In genomic region chr11:6925007-6925577, GRCh38 we compare ENCODE assay signal across 24 cellular contexts. TPM values are rescaled to one million over a fixed set of nuclear protein-coding genes. Genes with fewer than 3 reads are reported as not detected.
DNase-seq lines count a peak whose midpoint lies in the region; ATAC-seq, FAIRE-seq and TF ChIP-seq lines count a peak whose summit lies in the region.
"Had no signal": no experiment of that assay in that cellular context is flagged by ENCODE, and none has a peak within 500 bp of the region (broad histone marks: within the 10 kb centered on the region; RNA-seq: fewer than 3 reads in every experiment).

No MANE protein-coding gene starts in this region.

- RAD21 ChIA-PET in HCT116 (lab: Charles Lee; ENCODE audit: low non-redundant PET in 1 of 2, low total read pairs in 2 of 2, uncharacterized antibody in 2 of 2, unreplicated experiment in 2 of 2), result no interaction called here

- CTCF ChIA-PET in HCT116 (lab: Charles Lee), result no interaction called here

- H3K36me3 ChIP-seq in HCT116 (ENCODE audit: control insufficient read depth in 1 of 2, insufficient read depth in 2 of 2, low read length in 2 of 2) (no peaks in the 10 kb centered on the region; a peak in 1 of 4 replicates), OCI-LY3 (replicated peaks; ENCODE audit: low read depth, low read length) (peaks cover 24% of the 10 kb centered on the region)
- H3K36me3 ChIP-seq: thoracic aorta had no signal

- no peaks in the 10 kb centered on the region for H3K9me2 ChIP-seq in HCT116 (ENCODE audit: insufficient read depth)

- TF ChIP-seq CTCF in HCT116 (IDR thresholded peaks at IDR 0.05 in 2 of 3, conservative IDR thresholded peaks at IDR 0.05 in 1 of 3; ENCODE audit: borderline replicate concordance in 1 of 3, insufficient read depth in 1 of 3, low read depth in 2 of 3, low read length in 2 of 3) (no peak), OCI-LY3 (IDR thresholded peaks at IDR 0.05; ENCODE audit: low read depth, low read length) (no peak), progenitor cell of endocrine pancreas (IDR thresholded peaks at IDR 0.05; ENCODE audit: unreplicated experiment) (no peak)

- DNase-seq in HCT116 (ENCODE audit: low read depth, low spot score), result no peak
- no peak for DNase-seq in progenitor cell of endocrine pancreas (ENCODE audit: low spot score, unreplicated experiment)
- DNase-seq: activated CD4-positive, alpha-beta memory T cell treated with anti-CD3 and anti-CD28 coated beads, Interleukin-2, amount 10 ng/mL, durations not matched to agents 7 days and 5 days; activated CD4-positive, CD25-positive, alpha-beta regulatory T cell; activated naive CD4-positive, alpha-beta T cell treated with Interleukin-2 at 50 U/mL for 16 hours; activated T-cell treated with anti-CD3 and anti-CD28 coated beads, Interleukin-2, amount 50 U/mL, for 1 hour; CD4-positive, alpha-beta memory T cell; GF-D8; glutamatergic neuron; immature natural killer cell; left ventricle myocardium superior; midbrain; NCI-H1105; NCI-H446; psoas muscle had no signal

- H3K9ac ChIP-seq in HCT116 (ENCODE audit: low read length) (peak overlapping the region; percentile 86; the same call in 1 of the 2 replicates), OCI-LY3 (ENCODE audit: low read length) (no peak overlapping the region)

- no peaks in the 10 kb centered on the region for H3K9me3 ChIP-seq in HCT116 (ENCODE audit: control insufficient read depth in 1 of 2, insufficient read depth in 1 of 2, low read depth in 1 of 2, low read length in 2 of 2)
- no peaks in the 10 kb centered on the region for H3K9me3 ChIP-seq in OCI-LY3 (ENCODE audit: insufficient read depth, low read length)
- H3K9me3 ChIP-seq: psoas muscle, thoracic aorta had no signal

- no TSS peak for BruUV-seq in HCT116 (replicated peaks; lab: Mats Ljungman, UMichigan)

- peak overlapping the region; percentile 89; the same call in 1 of the 2 replicates for H3K27ac ChIP-seq in HCT116 (ENCODE audit: low read depth, low read length)
- peak overlapping the region; percentile 82; the same call in 1 of the 2 replicates for H3K27ac ChIP-seq in OCI-LY3 (ENCODE audit: low read length)
- H3K27ac ChIP-seq: psoas muscle, thoracic aorta had no signal

- H4K20me1 ChIP-seq in HCT116 (ENCODE audit: insufficient read depth), result no peaks in the 10 kb centered on the region
- H4K20me1 ChIP-seq in OCI-LY3 (ENCODE audit: insufficient read depth, low read length), result peaks cover 8% of the 10 kb centered on the region

- intact Hi-C loops in HCT116 (cut with micrococcal nuclease), result no loop called here

- FAIRE-seq in endometrium (lab: Jason Lieb, UNC), result peak; percentile 21

- no peak for TF ChIP-seq POLR2A in HCT116 (IDR thresholded peaks at IDR 0.05; ENCODE audit: borderline replicate concordance, extremely low read depth, insufficient read depth, insufficient read length)

- H3K4me3 ChIP-seq in HCT116 (replicated peaks in 1 of 2; ENCODE audit: low read depth in 1 of 2, low read length in 2 of 2) (peak overlapping the region; percentile 78 to 93), OCI-LY3 (ENCODE audit: low read length) (no peak overlapping the region)
- H3K4me3 ChIP-seq: psoas muscle had no signal

- H3K27me3 Mint-ChIP-seq in progenitor cell of endocrine pancreas, result no peaks in the 10 kb centered on the region

- H3K36me3 Mint-ChIP-seq in progenitor cell of endocrine pancreas (ENCODE audit: insufficient read depth), result no peaks in the 10 kb centered on the region
- H3K36me3 Mint-ChIP-seq: CD4-positive, alpha-beta memory T cell; immature natural killer cell; stimulated activated memory B cell treated with anti-CD40 and anti-IgM and Interleukin-4, amounts not matched to agents 10 μg/mL and 1 μg/mL and 100 μg/mL, for 72 hours had no signal

- peak overlapping the region; percentile 94 for H3K4me3 Mint-ChIP-seq in progenitor cell of endocrine pancreas (ENCODE audit: low read depth)

- H3K4me1 ChIP-seq in HCT116 (ENCODE audit: control insufficient read depth in 1 of 2, insufficient read depth in 2 of 2, low read length in 2 of 2), result peaks cover 11 to 15% of the 10 kb centered on the region in 2 experiments
- H3K4me1 ChIP-seq in OCI-LY3 (ENCODE audit: low read length), result peaks cover 51% of the 10 kb centered on the region

- H3K4me1 Mint-ChIP-seq in progenitor cell of endocrine pancreas (ENCODE audit: low read depth), result peaks cover 7% of the 10 kb centered on the region

- POLR2A ChIA-PET in HCT116 (lab: Charles Lee), result no interaction called here

- H3K4me2 ChIP-seq in HCT116 (ENCODE audit: low read length) (peak overlapping the region; percentile 78), OCI-LY3 (ENCODE audit: low read length) (0 out of 2 replicates have a peak overlapping the region, but pooled peaks have one; percentile 97)

- no peak for TF ChIP-seq RAD21 in HCT116 (IDR thresholded peaks at IDR 0.05; ENCODE audit: low read depth)

- no peak overlapping the region for H3K27ac Mint-ChIP-seq in progenitor cell of endocrine pancreas
- H3K27ac Mint-ChIP-seq: activated CD4-positive, alpha-beta memory T cell treated with anti-CD3 and anti-CD28 coated beads, Interleukin-2, amount 10 ng/mL, durations not matched to agents 7 days and 5 days; immature natural killer cell; stimulated activated memory B cell treated with anti-CD40 and anti-IgM and Interleukin-4, amounts not matched to agents 10 μg/mL and 1 μg/mL and 100 μg/mL, for 72 hours had no signal

- no peaks in the 10 kb centered on the region for H3K9me3 Mint-ChIP-seq in progenitor cell of endocrine pancreas (ENCODE audit: low read depth)
- H3K9me3 Mint-ChIP-seq: activated CD4-positive, alpha-beta memory T cell treated with anti-CD3 and anti-CD28 coated beads, Interleukin-2, amount 10 ng/mL, durations not matched to agents 7 days and 5 days; stimulated activated memory B cell treated with anti-CD40 and anti-IgM and Interleukin-4, amounts not matched to agents 10 μg/mL and 1 μg/mL and 100 μg/mL, for 72 hours had no signal

- no peak for ATAC-seq in HCT116
- no peak for ATAC-seq in HG03139 (IDR thresholded peaks at IDR 0.05; ENCODE audit: unreplicated experiment)
- ATAC-seq in GM21528 (IDR thresholded peaks at IDR 0.05; ENCODE audit: low FRiP score, unreplicated experiment), result no peak
- no peak for ATAC-seq in HG03378 (IDR thresholded peaks at IDR 0.05; ENCODE audit: unreplicated experiment)
- ATAC-seq: stimulated activated memory B cell treated with anti-CD40 and anti-IgM and Interleukin-4, amounts not matched to agents 10 μg/mL and 1 μg/mL and 100 μg/mL, for 72 hours had no signal

- H3K27me3 ChIP-seq in HCT116 (ENCODE audit: insufficient read depth, low read length) (no peaks in the 10 kb centered on the region), OCI-LY3 (ENCODE audit: low read depth, low read length) (no peaks in the 10 kb centered on the region)

- H3K79me2 ChIP-seq in HCT116 (ENCODE audit: insufficient read depth, low read length) (peaks cover 34% of the 10 kb centered on the region), OCI-LY3 (ENCODE audit: low read length) (peaks cover 28% of the 10 kb centered on the region)

- H2AFZ ChIP-seq in HCT116 (ENCODE audit: low read depth, low read length, poor library complexity, severe bottlenecking), result peak overlapping the region; percentile 89
- H2AFZ ChIP-seq in OCI-LY3 (ENCODE audit: low read depth, low read length), result no peak overlapping the region

TF ChIP-seq in HCT116, 20 proteins besides CTCF, POLR2A, EP300 and RAD21:
- no peak for TF ChIP-seq EZH2 (IDR thresholded peaks at IDR 0.05)
- no peak for TF ChIP-seq EGR1 (IDR thresholded peaks at IDR 0.05; ENCODE audit: low read depth)
- TF ChIP-seq SP1 (IDR thresholded peaks at IDR 0.05; ENCODE audit: low read depth), result no peak
- no peak for TF ChIP-seq TCF7L2 (IDR thresholded peaks at IDR 0.05; ENCODE audit: borderline replicate concordance, extremely low read depth, insufficient read depth, insufficient read length)
- no peak for TF ChIP-seq POLR2AphosphoS5 (IDR thresholded peaks at IDR 0.05; ENCODE audit: low read depth, low read length)
- TF ChIP-seq JUND (IDR thresholded peaks at IDR 0.05), result no peak
- no peak for TF ChIP-seq REST (IDR thresholded peaks at IDR 0.05; ENCODE audit: low read depth)

RNA-seq across cellular contexts. Expression of gene ZNF215, which starts 1.1 kb away (rescaled TPM):
- 9.9 TPM for total RNA-seq in HCT116 (2021; ENCODE audit: unreplicated experiment)
- polyA plus RNA-seq in HCT116 (2012), result 3.6 and 4.8 TPM in 2 replicates
- total RNA-seq in progenitor cell of endocrine pancreas, result 3.8 and 4.9 TPM in 2 replicates
- total RNA-seq: CD4-positive, alpha-beta memory T cell had no signal
- polyA plus RNA-seq: CD4-positive, alpha-beta memory T cell; immature natural killer cell had no signal

RNA-seq across cellular contexts. Expression of gene OR2D3, which starts 4.3 kb away (rescaled TPM):
- not detected for total RNA-seq in HCT116 (2021; ENCODE audit: unreplicated experiment)
- polyA plus RNA-seq in HCT116 (2012), result 0.19 TPM in 1 of 2 replicates, not detected in the other
- total RNA-seq in progenitor cell of endocrine pancreas, result not detected in 2 replicates
- total RNA-seq: activated CD4-positive, alpha-beta memory T cell treated with anti-CD3 and anti-CD28 coated beads, Interleukin-2, amount 10 ng/mL, durations not matched to agents 7 days and 5 days; CD4-positive, alpha-beta memory T cell; left ventricle myocardium superior; LHCN-M2; psoas muscle; skeletal muscle tissue; thoracic aorta had no signal
- polyA plus RNA-seq: CD4-positive, alpha-beta memory T cell; immature natural killer cell; psoas muscle had no signal

RNA-seq across cellular contexts. Expression of gene OR2D2, which starts 32.8 kb away (rescaled TPM):
- 0.20 TPM for total RNA-seq in HCT116 (2021; ENCODE audit: unreplicated experiment)
- polyA plus RNA-seq in HCT116 (2012), result not detected in 2 replicates
- 0.53 TPM in 1 of 2 replicates, not detected in the other for total RNA-seq in progenitor cell of endocrine pancreas
- total RNA-seq: activated CD4-positive, alpha-beta memory T cell treated with anti-CD3 and anti-CD28 coated beads, Interleukin-2, amount 10 ng/mL, durations not matched to agents 7 days and 5 days; CD4-positive, alpha-beta memory T cell; left ventricle myocardium superior; LHCN-M2; psoas muscle; skeletal muscle tissue had no signal
- polyA plus RNA-seq: CD4-positive, alpha-beta memory T cell; immature natural killer cell; psoas muscle had no signal

RNA-seq across cellular contexts. Expression of gene OR10A4, which starts 48.7 kb away (rescaled TPM):
- total RNA-seq in HCT116 (2021; ENCODE audit: unreplicated experiment) (not detected), progenitor cell of endocrine pancreas (not detected in 2 replicates)
- not detected in 2 replicates for polyA plus RNA-seq in HCT116 (2012)
- total RNA-seq: activated CD4-positive, alpha-beta memory T cell treated with anti-CD3 and anti-CD28 coated beads, Interleukin-2, amount 10 ng/mL, durations not matched to agents 7 days and 5 days; CD4-positive, alpha-beta memory T cell; left ventricle myocardium superior; LHCN-M2; psoas muscle; skeletal muscle tissue; thoracic aorta had no signal
- polyA plus RNA-seq: CD4-positive, alpha-beta memory T cell; immature natural killer cell; psoas muscle had no signal
